In the genomic region with DNA sequence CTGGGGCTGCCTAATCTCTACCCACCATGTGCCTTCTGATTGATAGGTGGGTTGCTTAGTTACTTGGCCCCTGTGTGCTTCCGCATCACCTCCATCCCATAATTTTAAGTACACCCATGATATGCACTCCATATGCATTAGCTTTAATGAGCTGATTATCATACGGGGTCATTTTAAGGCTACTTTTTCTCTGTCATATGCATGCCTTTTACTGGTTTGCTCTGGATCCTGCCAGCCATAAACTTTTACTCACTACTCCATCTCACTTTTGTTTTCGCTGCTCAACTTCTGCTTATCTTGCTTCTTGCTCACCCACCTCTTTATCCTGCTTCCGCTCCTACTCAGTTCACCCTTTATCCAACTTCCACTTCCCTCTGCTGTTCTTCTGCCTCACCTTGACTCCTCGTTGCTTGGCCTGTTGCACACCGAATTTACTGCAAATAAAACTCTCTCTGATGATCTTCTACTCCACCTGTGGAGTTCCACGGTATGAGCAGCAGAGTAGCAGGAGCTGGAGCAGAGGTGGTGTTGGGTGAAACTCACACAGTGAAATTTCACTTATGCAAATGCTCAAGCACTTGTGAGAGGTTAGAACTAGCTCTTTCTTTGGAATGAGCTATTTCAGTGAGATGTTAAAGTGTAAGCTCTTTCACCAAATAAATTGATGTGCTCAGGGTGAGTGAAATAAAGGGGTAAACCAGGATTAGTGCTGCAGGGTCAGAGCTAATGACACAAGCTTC, we compare ENCODE assay signal across 8 cellular contexts. TPM values are rescaled to one million over a fixed set of nuclear protein-coding genes. Genes with fewer than 3 reads are reported as not detected.
DNase-seq lines count a peak whose midpoint lies in the region; ATAC-seq lines count a peak whose summit lies in the region.
"Not testable (repeated sequence)": the region's sequence is repeated elsewhere in the genome, so short reads cannot be mapped to it uniquely, and the experiment has no call there.

No MANE protein-coding gene starts in this region.

- POLR2A ChIA-PET in activated naive CD8-positive, alpha-beta T cell treated with anti-CD3 and anti-CD28 coated beads, Interleukin-2, amount 10 ng/mL, durations not matched to agents 7 days and 5 days (lab: Charles Lee) = not testable (repeated sequence)

- ATAC-seq in GM18502 (IDR thresholded peaks at IDR 0.05; ENCODE audit: poor library complexity, unreplicated experiment) (peak; percentile 43), GM19395 (IDR thresholded peaks at IDR 0.05; ENCODE audit: unreplicated experiment) (peak; percentile 39), GM21717 (IDR thresholded peaks at IDR 0.05; ENCODE audit: unreplicated experiment) (peak; percentile 40), HG02973 (IDR thresholded peaks at IDR 0.05; ENCODE audit: unreplicated experiment) (peak; percentile 44), HG03520 (IDR thresholded peaks at IDR 0.05; ENCODE audit: unreplicated experiment) (peak; percentile 43)
- ATAC-seq in activated naive CD8-positive, alpha-beta T cell treated with anti-CD3 and anti-CD28 coated beads, Interleukin-2, amount 10 ng/mL, durations not matched to agents 7 days and 5 days (ENCODE audit: low read depth) = not testable (repeated sequence)
- ATAC-seq in stimulated activated naive B cell treated with anti-CD40 and anti-IgM and Interleukin-4, amounts not matched to agents 10 μg/mL and 1 μg/mL and 100 μg/mL, for 72 hours (replicated peaks) = peak; percentile 53 to 57

- not testable (repeated sequence) for H3K36me3 Mint-ChIP-seq in activated naive CD8-positive, alpha-beta T cell treated with anti-CD3 and anti-CD28 coated beads, Interleukin-2, amount 10 ng/mL, durations not matched to agents 7 days and 5 days; stimulated activated naive B cell treated with anti-CD40 and anti-IgM and Interleukin-4, amounts not matched to agents 10 μg/mL and 1 μg/mL and 100 μg/mL, for 72 hours

- DNase-seq in RPMI8226 = peak; percentile 15
- DNase-seq in activated naive CD8-positive, alpha-beta T cell treated with anti-CD3 and anti-CD28 coated beads, Interleukin-2, amount 10 ng/mL, durations not matched to agents 7 days and 5 days = not testable (repeated sequence)
- DNase-seq in stimulated activated naive B cell treated with anti-CD40 and anti-IgM and Interleukin-4, amounts not matched to agents 10 μg/mL and 1 μg/mL and 100 μg/mL, for 72 hours = peak; percentile 19

- peaks cover 12% of the 10 kb centered on the region for H3K4me1 Mint-ChIP-seq in activated naive CD8-positive, alpha-beta T cell treated with anti-CD3 and anti-CD28 coated beads, Interleukin-2, amount 10 ng/mL, durations not matched to agents 7 days and 5 days
- peaks cover 8 to 11% of the 10 kb centered on the region in 2 donors for H3K4me1 Mint-ChIP-seq in stimulated activated naive B cell treated with anti-CD40 and anti-IgM and Interleukin-4, amounts not matched to agents 10 μg/mL and 1 μg/mL and 100 μg/mL, for 72 hours

- H3K9me3 Mint-ChIP-seq in activated naive CD8-positive, alpha-beta T cell treated with anti-CD3 and anti-CD28 coated beads, Interleukin-2, amount 10 ng/mL, durations not matched to agents 7 days and 5 days; stimulated activated naive B cell treated with anti-CD40 and anti-IgM and Interleukin-4, amounts not matched to agents 10 μg/mL and 1 μg/mL and 100 μg/mL, for 72 hours: not testable (repeated sequence)

- H3K27ac Mint-ChIP-seq in activated naive CD8-positive, alpha-beta T cell treated with anti-CD3 and anti-CD28 coated beads, Interleukin-2, amount 10 ng/mL, durations not matched to agents 7 days and 5 days = not testable (repeated sequence)
- H3K27ac Mint-ChIP-seq in stimulated activated naive B cell treated with anti-CD40 and anti-IgM and Interleukin-4, amounts not matched to agents 10 μg/mL and 1 μg/mL and 100 μg/mL, for 72 hours = peak overlapping the region; percentile 90

- peak overlapping the region; percentile 59 for H3K4me3 Mint-ChIP-seq in activated naive CD8-positive, alpha-beta T cell treated with anti-CD3 and anti-CD28 coated beads, Interleukin-2, amount 10 ng/mL, durations not matched to agents 7 days and 5 days
- peak overlapping the region; percentile 47 to 69 for H3K4me3 Mint-ChIP-seq in stimulated activated naive B cell treated with anti-CD40 and anti-IgM and Interleukin-4, amounts not matched to agents 10 μg/mL and 1 μg/mL and 100 μg/mL, for 72 hours

- not testable (repeated sequence) for H3K27me3 Mint-ChIP-seq in activated naive CD8-positive, alpha-beta T cell treated with anti-CD3 and anti-CD28 coated beads, Interleukin-2, amount 10 ng/mL, durations not matched to agents 7 days and 5 days; stimulated activated naive B cell treated with anti-CD40 and anti-IgM and Interleukin-4, amounts not matched to agents 10 μg/mL and 1 μg/mL and 100 μg/mL, for 72 hours

RNA-seq across cellular contexts. Expression of a gene that starts 3.5 kb away (rescaled TPM):
- 10 to 100 TPM; 22.9 to 25.1 TPM for total RNA-seq in activated naive CD8-positive, alpha-beta T cell treated with anti-CD3 and anti-CD28 coated beads, Interleukin-2, amount 10 ng/mL, durations not matched to agents 7 days and 5 days
